In the genomic region with DNA sequence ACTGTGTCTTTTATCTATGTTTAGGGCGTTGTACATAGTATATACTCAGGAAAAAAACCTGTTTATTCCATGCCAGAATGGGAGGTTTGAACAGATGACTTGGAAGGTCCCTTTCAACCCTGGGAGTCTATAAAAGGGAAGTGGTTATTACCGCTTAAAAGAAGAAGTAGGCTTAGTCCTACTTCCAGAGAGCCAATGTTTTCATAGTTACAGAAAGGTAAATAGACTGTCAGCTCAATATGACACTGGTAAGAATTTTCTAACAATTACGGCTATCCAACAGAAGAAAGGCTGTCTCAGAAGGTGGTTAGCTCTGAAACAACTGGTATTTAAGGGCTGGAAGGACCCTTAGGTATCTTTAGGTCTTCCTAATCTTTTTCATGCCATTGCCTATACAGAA, we compare ENCODE assay signal across 8 cellular contexts. TPM values are rescaled to one million over a fixed set of nuclear protein-coding genes. Genes with fewer than 3 reads are reported as not detected.
DNase-seq lines count a peak whose midpoint lies in the region; ATAC-seq, FAIRE-seq and TF ChIP-seq lines count a peak whose summit lies in the region.

No MANE protein-coding gene starts in this region.

- ATAC-seq in GM21786 (IDR thresholded peaks at IDR 0.05; ENCODE audit: unreplicated experiment) = peak; percentile 63

- no peak for FAIRE-seq in HTR-8/SVneo (lab: Jason Lieb, UNC)

- H3K4me3 ChIP-seq in GM12865 (ENCODE audit: low read depth, low read length) (peak overlapping the region; percentile 79), LNCaP clone FGC (ENCODE audit: low read depth, low read length) (peak overlapping the region; percentile 89), astrocyte of the spinal cord (ENCODE audit: low read depth, low read length) (peak overlapping the region; percentile 91), mononuclear cell (ENCODE audit: low read length) (peak overlapping the region; percentile 83)

- in situ Hi-C loops in astrocyte of the spinal cord (cut with HindIII; ENCODE audit: low sequenced_read_pairs) = no loop called here

- peak; percentile 46 for DNase-seq in GM12865 (ENCODE audit: low read depth)
- no peak for DNase-seq in LNCaP clone FGC (ENCODE audit: low read depth)
- DNase-seq in astrocyte of the spinal cord (ENCODE audit: low read depth, low spot score) = peak; percentile 17
- DNase-seq in HTR-8/SVneo (ENCODE audit: insufficient read length, low spot score) = no peak
- DNase-seq in HK-2 (ENCODE audit: unreplicated experiment) = no peak
- no peak for DNase-seq in activated CD8-positive, alpha-beta memory T cell treated with anti-CD3 and anti-CD28 coated beads, Interleukin-2, amount 50 U/mL, for 4 hours

- no peaks in the 10 kb centered on the region for H3K9me3 ChIP-seq in mononuclear cell (ENCODE audit: low read depth, low read length)

- H3K4me1 ChIP-seq in mononuclear cell (ENCODE audit: insufficient read depth, low read length) = peaks cover 32% of the 10 kb centered on the region

- TF ChIP-seq CTCF in GM12865 (IDR thresholded peaks at IDR 0.05; ENCODE audit: insufficient read depth, low read depth, low read length, missing control alignments) (no peak), LNCaP clone FGC (IDR thresholded peaks at IDR 0.05; ENCODE audit: control insufficient read depth, extremely low read depth, insufficient read depth) (no peak), astrocyte of the spinal cord (IDR thresholded peaks at IDR 0.05; ENCODE audit: low read depth, low read length) (no peak)

- H3K27me3 ChIP-seq in mononuclear cell (ENCODE audit: insufficient read depth, low read length) = no peaks in the 10 kb centered on the region

RNA-seq across cellular contexts. Expression of a gene that starts 1.1 kb away (rescaled TPM):
- total RNA-seq in mononuclear cell = 32.8 TPM

RNA-seq across cellular contexts. Expression of a gene that starts 49.3 kb away (rescaled TPM):
- total RNA-seq in mononuclear cell = 64.3 TPM

Comparison
In these comparisons a context has a peak if more than half of its experiments do, and no peak if none do; other contexts are left out.
1. DNase-seq: peak in GM12865 (single experiment) and astrocyte of the spinal cord (single experiment); none in LNCaP clone FGC (single experiment), HTR-8/SVneo (single experiment), HK-2 (single experiment) and activated CD8-positive, alpha-beta memory T cell treated with anti-CD3 and anti-CD28 coated beads, Interleukin-2, amount 50 U/mL, for 4 hours (single experiment).
2. Peak in every context shown above with its lines, with median percentiles within 50 percentile points of each other: H3K4me3 ChIP-seq.